ENCODE assay signal across 8 cellular contexts in genomic region chr4:118968006-118968405, GRCh38.
A peak's percentile ranks its signal among the peaks of the same experiment; 100 is the strongest.
DNase-seq lines count a peak whose midpoint lies in the region; ATAC-seq and TF ChIP-seq lines count a peak whose summit lies in the region.

No MANE protein-coding gene starts in this region.

- H3K4me1 Mint-ChIP-seq in neural progenitor cell, result peaks cover 10% of the 10 kb centered on the region

- 0 out of 22 replicates have a peak overlapping the region, but pooled peaks of 1 of the 11 experiments have one; percentile 13 for H3K9ac ChIP-seq in BLaER1 treated with 17β-estradiol and CSF1 and Interleukin-3, amounts not matched to agents 10 nM and 100 nM
- no peak overlapping the region for H3K9ac ChIP-seq in neural progenitor cell

- no peaks in the 10 kb centered on the region for H3K27me3 Mint-ChIP-seq in neural progenitor cell (ENCODE audit: insufficient read depth, low read depth)

- DNase-seq in SKM-1 treated with dmso at 0.1 percent for 144 hours (lab: John Stamatoyannopoulos, UW; ENCODE audit: unreplicated experiment) (peak; percentile 97), fibroblast of pulmonary artery (ENCODE audit: low read depth) (peak; percentile 92), neural progenitor cell (ENCODE audit: low spot score) (peak; percentile 18), NCI-H146 (lab: John Stamatoyannopoulos, UW) (no peak), DMS79 (lab: John Stamatoyannopoulos, UW) (no peak)

- H3K9me3 Mint-ChIP-seq in neural progenitor cell, result no peaks in the 10 kb centered on the region

- no peaks in the 10 kb centered on the region for H3K36me3 ChIP-seq in BLaER1 treated with 17β-estradiol and CSF1 and Interleukin-3, amounts not matched to agents 10 nM and 100 nM
- H3K36me3 ChIP-seq in neural progenitor cell, result no peaks in the 10 kb centered on the region

- peak overlapping the region in 7 of 11 experiments; percentile 7 to 57 (median 35); a peak in 11 of 22 replicates for H3K27ac ChIP-seq in BLaER1 treated with 17β-estradiol and CSF1 and Interleukin-3, amounts not matched to agents 10 nM and 100 nM
- H3K27ac ChIP-seq in neural progenitor cell, result no peak overlapping the region

- H3K4me2 ChIP-seq in BLaER1 treated with 17β-estradiol and CSF1 and Interleukin-3, amounts not matched to agents 10 nM and 100 nM, result peak overlapping the region; percentile 2 to 72 (median 37); a peak in 21 of 22 replicates
- no peak overlapping the region for H3K4me2 ChIP-seq in neural progenitor cell

- H3K79me2 ChIP-seq in neural progenitor cell (ENCODE audit: low read depth), result no peaks in the 10 kb centered on the region

- peak overlapping the region; percentile 47 for H3K27ac Mint-ChIP-seq in neural progenitor cell

- H3K4me3 ChIP-seq in BLaER1 treated with 17β-estradiol and CSF1 and Interleukin-3, amounts not matched to agents 10 nM and 100 nM, result no peak overlapping the region
- H3K4me3 ChIP-seq in fibroblast of pulmonary artery (replicated peaks; ENCODE audit: low read depth, low read length), result no peak overlapping the region
- H3K4me3 ChIP-seq in neural progenitor cell, result no peak overlapping the region

- peaks cover 8 to 19% (median 16%) of the 10 kb centered on the region in 10 experiments for H3K4me1 ChIP-seq in BLaER1 treated with 17β-estradiol and CSF1 and Interleukin-3, amounts not matched to agents 10 nM and 100 nM
- H3K4me1 ChIP-seq in neural progenitor cell, result no peaks in the 10 kb centered on the region

- H2AFZ ChIP-seq in neural progenitor cell (replicated peaks), result peak overlapping the region; percentile 22

- H3F3A ChIP-seq in neural progenitor cell (ENCODE audit: low read depth), result no peaks in the 10 kb centered on the region

- no peak overlapping the region for H3K4me3 Mint-ChIP-seq in neural progenitor cell

- H4K20me1 ChIP-seq in BLaER1 treated with 17β-estradiol and CSF1 and Interleukin-3, amounts not matched to agents 10 nM and 100 nM, result no peaks in the 10 kb centered on the region
- H4K20me1 ChIP-seq in neural progenitor cell (ENCODE audit: low read depth), result no peaks in the 10 kb centered on the region

- no peak for TF ChIP-seq CTCF in fibroblast of pulmonary artery (IDR thresholded peaks at IDR 0.05; ENCODE audit: low read length, missing control alignments)
- TF ChIP-seq CTCF in neural progenitor cell (IDR thresholded peaks at IDR 0.05), result no peak

- ATAC-seq in GM19351 (IDR thresholded peaks at IDR 0.05; ENCODE audit: unreplicated experiment), result peak; percentile 99
- peak; percentile 100 for ATAC-seq in HG03280 (IDR thresholded peaks at IDR 0.05; ENCODE audit: unreplicated experiment)

- H3K9me3 ChIP-seq in BLaER1 treated with 17β-estradiol and CSF1 and Interleukin-3, amounts not matched to agents 10 nM and 100 nM (replicated peaks in 1 of 11), result no peaks in the 10 kb centered on the region
- no peaks in the 10 kb centered on the region for H3K9me3 ChIP-seq in neural progenitor cell (ENCODE audit: low read depth)

- no peaks in the 10 kb centered on the region for H3K27me3 ChIP-seq in BLaER1 treated with 17β-estradiol and CSF1 and Interleukin-3, amounts not matched to agents 10 nM and 100 nM
- H3K27me3 ChIP-seq in neural progenitor cell, result no peaks in the 10 kb centered on the region

- no peaks in the 10 kb centered on the region for H3K36me3 Mint-ChIP-seq in neural progenitor cell

Comparison
In these comparisons a context has a peak if more than half of its experiments do, and no peak if none do; other contexts are left out.
1. DNase-seq: peak in SKM-1 treated with dmso at 0.1 percent for 144 hours (single experiment), fibroblast of pulmonary artery (single experiment) and neural progenitor cell (single experiment); none in NCI-H146 (single experiment) and DMS79 (single experiment).